1 cellular context compared by ENCODE assay signal in the genomic region with DNA sequence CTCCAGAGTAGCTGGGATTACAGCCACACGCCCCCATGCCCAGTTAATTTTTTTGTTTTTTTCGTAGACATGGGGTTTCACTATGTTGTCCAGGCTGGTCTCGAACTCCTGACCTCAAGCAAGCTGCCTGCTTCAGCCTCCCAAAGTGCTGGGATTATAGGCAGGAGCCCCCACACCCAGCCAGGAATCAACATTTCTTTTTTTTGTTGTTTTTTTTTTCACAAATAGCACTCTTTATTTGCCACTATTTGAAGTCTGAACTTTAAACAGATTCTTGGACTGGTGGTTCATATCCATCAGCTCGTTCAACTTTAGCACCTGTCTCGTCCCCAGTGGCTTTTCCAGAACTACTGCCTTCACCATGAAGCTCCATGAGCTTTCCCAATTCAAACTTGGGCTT. TPM values are rescaled to one million over a fixed set of nuclear protein-coding genes. Genes with fewer than 3 reads are reported as not detected.
"Had no signal": no experiment of that assay in that cellular context is flagged by ENCODE, and none has a peak within 500 bp of the region (broad histone marks: within the 10 kb centered on the region; RNA-seq: fewer than 3 reads in every experiment).

No MANE protein-coding gene starts in this region.

RNA-seq across cellular contexts. Expression of a gene that starts 15.4 kb away (rescaled TPM):
- total RNA-seq: OCI-LY7 had no signal
